Comparison of ENCODE assay signal across 1 cellular context in the genomic region with DNA sequence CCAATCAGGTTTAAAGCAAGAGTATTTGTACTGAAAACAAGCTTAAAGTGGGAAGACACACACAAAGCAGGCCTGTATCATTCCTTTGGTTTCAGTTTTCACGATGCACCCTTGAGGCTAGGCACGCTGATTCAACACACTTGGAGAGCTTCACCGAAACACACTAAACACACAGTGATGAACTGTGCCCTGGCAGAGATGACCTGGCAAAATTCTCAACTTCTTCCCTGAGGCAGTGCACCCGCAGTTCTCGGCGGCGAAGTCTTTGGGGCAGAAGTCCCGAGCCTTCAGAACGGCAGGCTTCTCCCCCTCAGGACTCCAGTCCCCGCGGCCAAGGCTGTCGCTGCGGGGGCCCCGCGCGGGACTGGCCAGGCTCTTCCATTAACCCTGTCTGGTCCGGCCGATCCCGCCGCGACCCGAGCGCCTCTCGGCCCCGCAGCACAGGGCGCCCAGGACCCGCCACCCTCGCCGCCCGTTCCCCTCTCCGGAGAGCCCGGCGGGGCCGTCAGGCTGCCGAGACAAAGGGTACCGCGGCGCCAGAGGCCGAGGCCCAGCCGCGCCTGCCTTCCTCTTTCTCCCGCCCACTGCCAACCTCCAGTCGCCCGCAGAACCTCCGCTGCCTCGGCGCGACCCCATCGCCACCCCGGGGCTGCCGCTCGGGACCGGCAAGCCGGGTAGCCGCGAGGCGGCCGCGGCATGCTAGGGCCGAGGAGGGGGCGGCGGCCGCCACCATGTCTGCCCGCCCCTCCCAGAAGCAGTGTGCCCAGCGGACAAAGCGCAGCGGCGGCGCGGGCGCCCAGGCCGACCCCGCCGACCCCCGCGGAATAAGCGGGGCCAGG.
TF ChIP-seq lines count a peak whose summit lies in the region.

No MANE protein-coding gene starts in this region.

TF ChIP-seq in HepG2, 621 proteins besides CTCF, POLR2A, EP300 and RAD21 (continued from another document):
- TF ChIP-seq, protein P1, sequence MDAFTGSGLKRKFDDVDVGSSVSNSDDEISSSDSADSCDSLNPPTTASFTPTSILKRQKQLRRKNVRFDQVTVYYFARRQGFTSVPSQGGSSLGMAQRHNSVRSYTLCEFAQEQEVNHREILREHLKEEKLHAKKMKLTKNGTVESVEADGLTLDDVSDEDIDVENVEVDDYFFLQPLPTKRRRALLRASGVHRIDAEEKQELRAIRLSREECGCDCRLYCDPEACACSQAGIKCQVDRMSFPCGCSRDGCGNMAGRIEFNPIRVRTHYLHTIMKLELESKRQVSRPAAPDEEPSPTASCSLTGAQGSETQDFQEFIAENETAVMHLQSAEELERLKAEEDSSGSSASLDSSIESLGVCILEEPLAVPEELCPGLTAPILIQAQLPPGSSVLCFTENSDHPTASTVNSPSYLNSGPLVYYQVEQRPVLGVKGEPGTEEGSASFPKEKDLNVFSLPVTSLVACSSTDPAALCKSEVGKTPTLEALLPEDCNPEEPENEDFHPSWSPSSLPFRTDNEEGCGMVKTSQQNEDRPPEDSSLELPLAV (CRISPR knock-in tag; conservative IDR thresholded peaks at IDR 0.05; ENCODE audit: low read depth), result no peak
- TF ChIP-seq ZNF432 (CRISPR knock-in tag; IDR thresholded peaks at IDR 0.05; ENCODE audit: borderline replicate concordance) (no peak), ZNF232 (CRISPR knock-in tag; IDR thresholded peaks at IDR 0.05; ENCODE audit: borderline replicate concordance) (0 out of 2 replicates have a peak, but pooled peaks have one; percentile 55), TERF1 (CRISPR knock-in tag; IDR thresholded peaks at IDR 0.05) (no peak), FOXA3 (CRISPR knock-in tag; IDR thresholded peaks at IDR 0.05) (peak; percentile 11; the same call in 1 of the 2 replicates), NFAT5 (CRISPR knock-in tag; IDR thresholded peaks at IDR 0.05) (peak; percentile 29; the same call in 1 of the 2 replicates), ZNF263 (CRISPR knock-in tag; IDR thresholded peaks at IDR 0.05) (no peak), ZNF674 (CRISPR knock-in tag; IDR thresholded peaks at IDR 0.05; ENCODE audit: low read depth) (no peak), ZBTB44 (CRISPR knock-in tag; IDR thresholded peaks at IDR 0.05) (0 out of 2 replicates have a peak, but pooled peaks have one; percentile 36), ZBTB2 (CRISPR knock-in tag; IDR thresholded peaks at IDR 0.05; ENCODE audit: low read depth) (0 out of 2 replicates have a peak, but pooled peaks have one; percentile 35), ZSCAN12 (CRISPR knock-in tag; IDR thresholded peaks at IDR 0.05) (0 out of 2 replicates have a peak, but pooled peaks have one; percentile 21), MYPOP (CRISPR knock-in tag; IDR thresholded peaks at IDR 0.05) (peak; percentile 55; the same call in 1 of the 2 replicates), ZNF101 (CRISPR knock-in tag; IDR thresholded peaks at IDR 0.05; ENCODE audit: borderline replicate concordance, low read depth) (no peak)
- TF ChIP-seq, protein P2, sequence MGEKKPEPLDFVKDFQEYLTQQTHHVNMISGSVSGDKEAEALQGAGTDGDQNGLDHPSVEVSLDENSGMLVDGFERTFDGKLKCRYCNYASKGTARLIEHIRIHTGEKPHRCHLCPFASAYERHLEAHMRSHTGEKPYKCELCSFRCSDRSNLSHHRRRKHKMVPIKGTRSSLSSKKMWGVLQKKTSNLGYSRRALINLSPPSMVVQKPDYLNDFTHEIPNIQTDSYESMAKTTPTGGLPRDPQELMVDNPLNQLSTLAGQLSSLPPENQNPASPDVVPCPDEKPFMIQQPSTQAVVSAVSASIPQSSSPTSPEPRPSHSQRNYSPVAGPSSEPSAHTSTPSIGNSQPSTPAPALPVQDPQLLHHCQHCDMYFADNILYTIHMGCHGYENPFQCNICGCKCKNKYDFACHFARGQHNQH (CRISPR knock-in tag; IDR thresholded peaks at IDR 0.05), result no peak
TF ChIP-seq in HepG2: peak in this region for 132.
